8 cellular contexts compared by ENCODE assay signal in the genomic region with DNA sequence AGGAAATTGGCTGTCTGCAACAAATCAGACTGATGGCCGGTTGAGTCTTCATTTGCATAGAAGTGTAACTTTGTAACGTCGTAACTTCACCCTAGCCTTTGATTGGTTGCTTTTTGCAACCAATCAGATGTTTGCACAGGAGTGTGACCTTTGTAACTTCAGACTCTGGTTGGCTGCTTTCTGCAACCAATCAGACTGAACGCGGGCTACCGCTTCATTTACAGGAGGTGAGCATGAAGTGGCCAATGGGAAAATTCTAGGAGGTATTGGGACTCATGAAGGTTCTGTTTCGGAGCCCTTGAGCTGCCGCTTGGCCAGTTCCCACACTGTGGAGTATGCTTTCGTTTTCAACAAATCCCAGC. TPM values are rescaled to one million over a fixed set of nuclear protein-coding genes. Genes with fewer than 3 reads are reported as not detected.
DNase-seq lines count a peak whose midpoint lies in the region; ATAC-seq and TF ChIP-seq lines count a peak whose summit lies in the region.

No MANE protein-coding gene starts in this region.

- H3K27me3 Mint-ChIP-seq in activated B cell treated with CpG ODN at 0.5 μM for 24 hours = no peaks in the 10 kb centered on the region

- peak overlapping the region; percentile 95 for H3K27ac Mint-ChIP-seq in activated B cell treated with CpG ODN at 0.5 μM for 24 hours

- DNase-seq in AG09319 (ENCODE audit: extremely low read depth, low read depth) (peak; percentile 48), NCI-H2171 (lab: John Stamatoyannopoulos, UW) (peak; percentile 78), activated B cell treated with CpG ODN at 0.5 μM for 24 hours (no peak), epithelial cell of proximal tubule (ENCODE audit: low read depth) (peak; percentile 67), mucosa of descending colon (peak in 2 of 3 donors; percentile 52 to 66), stromal cell of bone marrow (ENCODE audit: low read depth) (peak; percentile 63)

- H3K4me3 ChIP-seq in epithelial cell of proximal tubule (ENCODE audit: low read depth, low read length) (peak overlapping the region; percentile 91), mucosa of descending colon (peak overlapping the region; percentile 63)

- ATAC-seq in GM18517 (IDR thresholded peaks at IDR 0.05; ENCODE audit: unreplicated experiment) = peak; percentile 34
- peak; percentile 30 for ATAC-seq in HG03045 (IDR thresholded peaks at IDR 0.05; ENCODE audit: unreplicated experiment)
- ATAC-seq in activated B cell treated with CpG ODN at 0.5 μM for 24 hours (ENCODE audit: low read depth) = peak; percentile 30
- peak; percentile 62 for ATAC-seq in mucosa of descending colon

- CTCF ChIA-PET in activated B cell treated with CpG ODN at 0.5 μM for 24 hours (lab: Charles Lee) = interaction anchor here (1.2 kb wide), 1 partner anchor 11 kb away, joined by 4 read pairs; no protein-coding TSS in a partner anchor

- H3K4me1 ChIP-seq in mucosa of descending colon (ENCODE audit: low read depth) = no peaks in the 10 kb centered on the region

- intact Hi-C loops in activated B cell treated with CpG ODN at 0.5 μM for 24 hours (cut with micrococcal nuclease) = loop anchor here (5.0 to 10.0 kb wide), 2 partner anchors 84 to 119 kb away; no protein-coding TSS in a partner anchor
- intact Hi-C loops in mucosa of descending colon (cut with DNase I, micrococcal nuclease) = no loop called here

- H3K9me3 Mint-ChIP-seq in activated B cell treated with CpG ODN at 0.5 μM for 24 hours = peaks cover 22% of the 10 kb centered on the region

- POLR2A ChIA-PET in activated B cell treated with CpG ODN at 0.5 μM for 24 hours (lab: Charles Lee) = interaction anchor here (1.0 to 1.4 kb wide), 5 partner anchors 13 to 495 kb away, joined by 3 to 6 read pairs (median 5); partner anchors contain the start of genes FBXL12, ZNF266, ZNF561 and ZNF699

- H3K9me3 ChIP-seq in mucosa of descending colon = peaks cover 47% of the 10 kb centered on the region

- TF ChIP-seq CTCF in AG09319 (IDR thresholded peaks at IDR 0.05; ENCODE audit: low read depth, low read length) (no peak), activated B cell treated with CpG ODN at 0.5 μM for 24 hours (IDR thresholded peaks at IDR 0.05) (no peak), epithelial cell of proximal tubule (conservative IDR thresholded peaks at IDR 0.05; ENCODE audit: low read depth, low read length) (no peak), mucosa of descending colon (IDR thresholded peaks at IDR 0.05) (no peak)

- peaks cover 20% of the 10 kb centered on the region for H3K4me1 Mint-ChIP-seq in activated B cell treated with CpG ODN at 0.5 μM for 24 hours

- no peaks in the 10 kb centered on the region for H3K36me3 ChIP-seq in mucosa of descending colon (ENCODE audit: low read depth)

- H3K4me3 Mint-ChIP-seq in activated B cell treated with CpG ODN at 0.5 μM for 24 hours = peak overlapping the region; percentile 95

- peaks cover 36% of the 10 kb centered on the region for H3K36me3 Mint-ChIP-seq in activated B cell treated with CpG ODN at 0.5 μM for 24 hours (ENCODE audit: low read depth)

RNA-seq across cellular contexts. Expression of gene ZNF559, which starts 0.4 kb away (rescaled TPM):
- 22.0 and 22.8 TPM in 2 replicates for total RNA-seq in activated B cell treated with CpG ODN at 0.5 μM for 24 hours
- total RNA-seq in epithelial cell of proximal tubule = 5.2 and 7.3 TPM in 2 replicates
- 10 to 100 TPM in 2 of 3 donors, 1 to 10 TPM in 1; 7.8 to 19.5 (median 10.4) TPM for total RNA-seq in mucosa of descending colon

RNA-seq across cellular contexts. Expression of gene ZNF699, which starts 13.9 kb away (rescaled TPM):
- total RNA-seq in activated B cell treated with CpG ODN at 0.5 μM for 24 hours = 10.3 and 11.7 TPM in 2 replicates
- 3.4 and 3.7 TPM in 2 replicates for total RNA-seq in epithelial cell of proximal tubule
- 1 to 10 TPM; 2.7 to 6.2 (median 4.4) TPM for total RNA-seq in mucosa of descending colon

RNA-seq across cellular contexts. Expression of gene ZNF177, which starts 39.3 kb away (rescaled TPM):
- total RNA-seq in activated B cell treated with CpG ODN at 0.5 μM for 24 hours = 1.3 and 1.4 TPM in 2 replicates
- 0.92 and 1.2 TPM in 2 replicates for total RNA-seq in epithelial cell of proximal tubule
- total RNA-seq in mucosa of descending colon = 1 to 10 TPM in 2 of 3 donors, not detected in 1; 2.5 to 5.5 TPM
